Comparison of ENCODE assay signal across 20 cellular contexts in the genomic region with DNA sequence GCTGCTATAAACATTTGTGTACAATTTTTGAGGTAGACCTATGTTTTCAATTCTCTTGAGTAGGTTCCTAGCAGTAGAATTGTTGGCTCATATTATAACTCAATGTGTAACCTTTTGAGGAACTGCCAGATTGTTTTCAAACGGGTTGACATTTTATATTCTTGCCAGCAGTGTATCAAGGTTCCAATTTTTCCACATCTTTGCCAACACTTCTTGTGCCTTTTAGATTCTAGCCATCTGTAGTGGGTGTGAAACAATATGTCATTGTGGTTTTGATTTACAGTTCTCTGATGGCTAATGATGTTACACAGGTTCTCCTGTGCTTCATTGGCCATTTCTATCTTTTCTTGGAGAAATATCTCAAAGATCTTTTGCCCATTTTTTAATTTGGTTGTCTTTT. TPM values are rescaled to one million over a fixed set of nuclear protein-coding genes. Genes with fewer than 3 reads are reported as not detected.
DNase-seq lines count a peak whose midpoint lies in the region; ATAC-seq, FAIRE-seq and TF ChIP-seq lines count a peak whose summit lies in the region.
"Had no signal": no experiment of that assay in that cellular context is flagged by ENCODE, and none has a peak within 500 bp of the region (broad histone marks: within the 10 kb centered on the region; RNA-seq: fewer than 3 reads in every experiment).

No MANE protein-coding gene starts in this region.

- no peaks in the 10 kb centered on the region for H3K9me2 ChIP-seq in HCT116 (ENCODE audit: insufficient read depth)

- no peak for TF ChIP-seq RAD21 in HCT116 (IDR thresholded peaks at IDR 0.05; ENCODE audit: low read depth)
- TF ChIP-seq RAD21 in K562 (CRISPR knock-in tag; conservative IDR thresholded peaks at IDR 0.05 in 1 of 2, IDR thresholded peaks at IDR 0.05 in 1 of 2) = no peak

- in situ Hi-C loops in K562 (cut with MboI) = no loop called here

- H2AFZ ChIP-seq in HCT116 (ENCODE audit: low read depth, low read length, poor library complexity, severe bottlenecking) = peak overlapping the region; percentile 12
- no peak overlapping the region for H2AFZ ChIP-seq in K562 (ENCODE audit: low read depth, low read length)
- H2AFZ ChIP-seq: GM23338 had no signal

- TF ChIP-seq POLR2A in heart left ventricle (IDR thresholded peaks at IDR 0.05) (no peak), HCT116 (IDR thresholded peaks at IDR 0.05; ENCODE audit: borderline replicate concordance, extremely low read depth, insufficient read depth, insufficient read length) (no peak), K562 (conservative IDR thresholded peaks at IDR 0.05) (no peak)

- peaks cover 0 to 58% (median 9%) of the 10 kb centered on the region in 12 donors for H3K4me1 ChIP-seq in heart left ventricle
- H3K4me1 ChIP-seq in left ventricle myocardium inferior = peaks cover 25% of the 10 kb centered on the region
- peaks cover 18 to 39% of the 10 kb centered on the region in 2 experiments for H3K4me1 ChIP-seq in HCT116 (ENCODE audit: control insufficient read depth in 1 of 2, insufficient read depth in 2 of 2, low read length in 2 of 2)
- H3K4me1 ChIP-seq in K562 (replicated peaks in 1 of 2; ENCODE audit: control insufficient read depth in 2 of 2, insufficient read depth in 2 of 2, low read length in 2 of 2) = no peaks in the 10 kb centered on the region
- no peaks in the 10 kb centered on the region for H3K4me1 ChIP-seq in pancreas
- peaks cover 5 to 14% of the 10 kb centered on the region in 2 donors for H3K4me1 ChIP-seq in ascending aorta

- no peak for TF ChIP-seq EP300 in K562 (IDR thresholded peaks at IDR 0.05; ENCODE audit: low read length)

- no peaks in the 10 kb centered on the region for H3K9me1 ChIP-seq in K562 (ENCODE audit: control insufficient read depth, insufficient read depth, low read length)

- H3K27ac ChIP-seq in heart left ventricle = peak overlapping the region in 1 of 12 donors; percentile 16
- no peak overlapping the region for H3K27ac ChIP-seq in left ventricle myocardium inferior (replicated peaks)
- no peak overlapping the region for H3K27ac ChIP-seq in HCT116 (ENCODE audit: low read depth, low read length)
- H3K27ac ChIP-seq in K562 (ENCODE audit: extremely low read depth, low read depth, low read length) = no peak overlapping the region
- H3K27ac ChIP-seq in pancreas = no peak overlapping the region
- peak overlapping the region in 1 of 2 donors; percentile 22 for H3K27ac ChIP-seq in ascending aorta
- H3K27ac ChIP-seq: SJSA1 had no signal

- ATAC-seq in heart left ventricle (peak; percentile 21 to 71 (median 29)), HCT116 (no peak), K562 (no peak), pancreas (peak; percentile 46 to 59 (median 51))
- ATAC-seq: GM23338 had no signal

- intact Hi-C loops in heart left ventricle (cut with DNase I) (loop anchor here in 8 of 10 donors (5.0 to 10.0 kb wide), 6 partner anchors 82 to 185 kb away; partner anchors contain the start of gene BACH1 (in 1 of the 8)), left ventricle myocardium inferior (cut with micrococcal nuclease) (loop anchor here (5.0 kb wide), 1 partner anchor 205 kb away; no protein-coding TSS in a partner anchor), HCT116 (cut with micrococcal nuclease) (loop anchor here (10.0 kb wide), 1 partner anchor 1918 kb away; no protein-coding TSS in a partner anchor), K562 (cut with micrococcal nuclease) (no loop called here), pancreas (cut with DNase I) (loop anchor here in 1 of 3 donors (10.0 kb wide), 1 partner anchor 208 kb away; no protein-coding TSS in a partner anchor), ascending aorta (cut with DNase I) (loop anchor here (10.0 kb wide), 1 partner anchor 172 kb away; the partner anchor contains the start of gene LTN1)

- H3K27me3 ChIP-seq in heart left ventricle (no peaks in the 10 kb centered on the region), left ventricle myocardium inferior (ENCODE audit: low read depth) (no peaks in the 10 kb centered on the region), HCT116 (ENCODE audit: insufficient read depth, low read length) (no peaks in the 10 kb centered on the region), K562 (ENCODE audit: control insufficient read depth in 2 of 2, insufficient read depth in 2 of 2, low read length in 2 of 2) (peaks cover 0 to 8% of the 10 kb centered on the region in 2 experiments; a peak in 2 of 5 replicates), pancreas (no peaks in the 10 kb centered on the region), ascending aorta (no peaks in the 10 kb centered on the region)
- H3K27me3 ChIP-seq: SJSA1 had no signal

- no peak for DNase-seq in heart left ventricle
- no peak for DNase-seq in left ventricle myocardium inferior
- no peak for DNase-seq in HCT116 (ENCODE audit: low read depth, low spot score)
- DNase-seq in K562 (ENCODE audit: extremely low read depth in 1 of 4, low spot score in 3 of 4) = no peak
- DNase-seq in pancreas = no peak
- no peak for DNase-seq in activated CD4-positive, alpha-beta T cell treated with anti-CD3 and anti-CD28 coated beads for 48 hours
- DNase-seq in ascending aorta (ENCODE audit: low spot score in 2 of 2) = no peak
- DNase-seq in GF-D8 (lab: John Stamatoyannopoulos, UW) = no peak
- DNase-seq: COR-L47; DMS53; NCI-H1105 treated with DMSO at 0.1 percent for 48 hours; NCI-H1694 treated with DMSO at 0.1 percent for 48 hours; NCI-H2107; NCI-H345; NCI-H69; NK-92 treated with Interleukin-12 subunit alpha and Interleukin-12 subunit beta, amount 100 ng/mL, for 24 hours had no signal

- H3K79me2 ChIP-seq in HCT116 (ENCODE audit: insufficient read depth, low read length) (no peaks in the 10 kb centered on the region), K562 (ENCODE audit: control insufficient read depth, insufficient read depth, low read length) (no peaks in the 10 kb centered on the region)

- BruUV-seq in HCT116 (replicated peaks; lab: Mats Ljungman, UMichigan) (no TSS peak), K562 (replicated peaks; lab: Mats Ljungman, UMichigan) (no TSS peak)

- H3K9me3 ChIP-seq in heart left ventricle (no peaks in the 10 kb centered on the region), left ventricle myocardium inferior (replicated peaks) (no peaks in the 10 kb centered on the region), HCT116 (ENCODE audit: control insufficient read depth in 1 of 2, insufficient read depth in 1 of 2, low read depth in 1 of 2, low read length in 2 of 2) (no peaks in the 10 kb centered on the region), K562 (replicated peaks; ENCODE audit: control insufficient read depth, insufficient read depth, low read depth, low read length) (no peaks in the 10 kb centered on the region), pancreas (no peaks in the 10 kb centered on the region), ascending aorta (no peaks in the 10 kb centered on the region)
- H3K9me3 ChIP-seq: SJSA1 had no signal

- WGBS in heart left ventricle, 4 donors = 13 to 25% (median 20%) methylated on average over 1 of the region's 1 CpG
- WGBS in K562 (ENCODE audit: insufficient coverage, low coverage, missing lambda C conversion rate) = 0% methylated on average over 1 of the region's 1 CpG
- 5 to 6% methylated on average over 1 of the region's 1 CpG for WGBS in pancreas, 2 donors

- CTCF ChIA-PET in HCT116 (lab: Charles Lee) (no interaction called here), K562 (lab: Yijun Ruan, JAX; ENCODE audit: low intra/inter-chr PET ratio) (no interaction called here)

- no peaks in the 10 kb centered on the region for H3K36me3 ChIP-seq in heart left ventricle
- no peaks in the 10 kb centered on the region for H3K36me3 ChIP-seq in left ventricle myocardium inferior
- no peaks in the 10 kb centered on the region for H3K36me3 ChIP-seq in HCT116 (ENCODE audit: control insufficient read depth in 1 of 2, insufficient read depth in 2 of 2, low read length in 2 of 2)
- no peaks in the 10 kb centered on the region for H3K36me3 ChIP-seq in K562 (ENCODE audit: control insufficient read depth, insufficient read depth, low read length)
- no peaks in the 10 kb centered on the region for H3K36me3 ChIP-seq in pancreas
- H3K36me3 ChIP-seq in ascending aorta = no peaks in the 10 kb centered on the region
- H3K36me3 ChIP-seq: SJSA1 had no signal

- H3K4me2 ChIP-seq in HCT116 (ENCODE audit: low read length) (no peak overlapping the region), K562 (ENCODE audit: insufficient read depth, low read length) (no peak overlapping the region)
- H3K4me2 ChIP-seq: GM23338 had no signal

- TF ChIP-seq CTCF in heart left ventricle (IDR thresholded peaks at IDR 0.05) (no peak), left ventricle myocardium inferior (IDR thresholded peaks at IDR 0.05; ENCODE audit: borderline replicate concordance) (no peak), HCT116 (IDR thresholded peaks at IDR 0.05 in 2 of 3, conservative IDR thresholded peaks at IDR 0.05 in 1 of 3; ENCODE audit: borderline replicate concordance in 1 of 3, insufficient read depth in 1 of 3, low read depth in 2 of 3, low read length in 2 of 3) (no peak), K562 (IDR thresholded peaks at IDR 0.05 in 2 of 3, conservative IDR thresholded peaks at IDR 0.05 in 1 of 3; ENCODE audit: insufficient read depth in 2 of 3, low read depth in 1 of 3, low read length in 3 of 3) (no peak), pancreas (IDR thresholded peaks at IDR 0.05) (no peak), ascending aorta (IDR thresholded peaks at IDR 0.05) (no peak)

- no peak for FAIRE-seq in K562 (lab: Jason Lieb, UNC)
- no peak for FAIRE-seq in pancreas (lab: Jason Lieb, UNC)
- FAIRE-seq: A204.1, GM18507 had no signal

- POLR2A ChIA-PET in HCT116 (lab: Charles Lee) = no interaction called here
- POLR2A ChIA-PET in K562 (lab: Yijun Ruan, JAX) = no interaction called here

- no peaks in the 10 kb centered on the region for H4K20me1 ChIP-seq in HCT116 (ENCODE audit: insufficient read depth)
- H4K20me1 ChIP-seq in K562 (replicated peaks; ENCODE audit: control insufficient read depth, insufficient read depth, low read length) = no peaks in the 10 kb centered on the region

- RAD21 ChIA-PET in HCT116 (lab: Charles Lee; ENCODE audit: low non-redundant PET in 1 of 2, low total read pairs in 2 of 2, uncharacterized antibody in 2 of 2, unreplicated experiment in 2 of 2) = no interaction called here

- H3K9ac ChIP-seq in HCT116 (ENCODE audit: low read length) (no peak overlapping the region), K562 (ENCODE audit: insufficient read depth in 1 of 2, low read depth in 2 of 2, low read length in 2 of 2) (no peak overlapping the region)

- H3K4me3 ChIP-seq in heart left ventricle (no peak overlapping the region), left ventricle myocardium inferior (no peak overlapping the region), HCT116 (replicated peaks in 1 of 2; ENCODE audit: low read depth in 1 of 2, low read length in 2 of 2) (no peak overlapping the region), K562 (no peak overlapping the region), pancreas (no peak overlapping the region), ascending aorta (no peak overlapping the region)
- H3K4me3 ChIP-seq: GM23338, SJSA1 had no signal

RNA-seq across cellular contexts. Expression of gene MAP3K7CL, which starts 36.4 kb away (rescaled TPM):
- total RNA-seq in heart left ventricle = 10 to 100 TPM in 3 of 9 donors, 1 to 10 TPM in 5, under 1 TPM in 1; 0.64 to 25.2 (median 7.4) TPM
- 1 to 10 TPM; 2.7 to 4.5 TPM for polyA plus RNA-seq in heart left ventricle
- 2.1 TPM for total RNA-seq in left ventricle myocardium inferior
- total RNA-seq in HCT116 (2021; ENCODE audit: unreplicated experiment) = 0.57 TPM
- 0.17 and 0.21 TPM in 2 replicates for polyA plus RNA-seq in HCT116 (2012)
- total RNA-seq in K562 (2011; cell fraction: chromatin; rRNA removed; ENCODE audit: low replicate concordance) = 0.14 TPM in 1 of 2 replicates, not detected in the other
- 0.50 TPM in 1 of 2 replicates, not detected in the other for total RNA-seq in K562 (2011; cell fraction: nucleolus; rRNA removed)
- total RNA-seq in K562 (2011; cell fraction: nucleoplasm; rRNA removed) = not detected in 2 replicates
- total RNA-seq in K562 (2014; rRNA removed) = not detected in 2 replicates
- not detected in 2 replicates for total RNA-seq in K562 (2014; rRNA removed; fragmentation: Illumina TruSeq; extraction: Trizol)
- total RNA-seq in K562 (2015; rRNA removed; fragmentation: Illumina TruSeq; extraction: Trizol) = not detected in 2 replicates
- 0.13 TPM in 1 of 2 replicates, not detected in the other for total RNA-seq in K562 (2021)
- 0.07 and 0.14 TPM in 2 replicates for polyA plus RNA-seq in K562 (2011; rRNA removed)
- polyA plus RNA-seq in K562 (2011; cell fraction: cytosol; rRNA removed) = 0.06 TPM in 1 of 2 replicates, not detected in the other
- 0.32 TPM in 1 of 2 replicates, not detected in the other for polyA plus RNA-seq in K562 (2011; cell fraction: nucleus; rRNA removed)
- 0.04 and 0.12 TPM in 2 replicates for polyA plus RNA-seq in K562 (2012)
- 0.10 TPM in 1 of 2 replicates, not detected in the other for polyA plus RNA-seq in K562 (2014; fragmentation: Illumina TruSeq; extraction: Trizol)
- under 1 TPM in 1 of 2 experiments, not detected in 1; 0.15 TPM for polyA plus RNA-seq in K562 (2014; fragmentation: Nextera tagmentation; extraction: Ambion mirVana)
- 0.13 TPM in 1 of 2 replicates, not detected in the other for polyA plus RNA-seq in K562 (2014; rRNA removed)
- not detected in 2 replicates for polyA minus RNA-seq in K562 (2011; rRNA and poly(A)+ RNA removed)
- not detected in 2 replicates for polyA minus RNA-seq in K562 (2011; cell fraction: cytosol; rRNA and poly(A)+ RNA removed)
- polyA minus RNA-seq in K562 (2011; cell fraction: nucleus; rRNA and poly(A)+ RNA removed) = not detected in 2 replicates
- 1 to 10 TPM; 2.0 to 4.3 (median 2.8) TPM for total RNA-seq in pancreas
- 1 to 10 TPM; 4.0 to 7.3 TPM for polyA plus RNA-seq in pancreas
- 6.9 TPM for total RNA-seq in ascending aorta

Comparison
In these comparisons a context has a peak if more than half of its experiments do, and no peak if none do; other contexts are left out.
1. ATAC-seq: peak in heart left ventricle (4 of 4) and pancreas (4 of 4); none in HCT116 (single experiment) and K562 (single experiment).